In the genomic region with DNA sequence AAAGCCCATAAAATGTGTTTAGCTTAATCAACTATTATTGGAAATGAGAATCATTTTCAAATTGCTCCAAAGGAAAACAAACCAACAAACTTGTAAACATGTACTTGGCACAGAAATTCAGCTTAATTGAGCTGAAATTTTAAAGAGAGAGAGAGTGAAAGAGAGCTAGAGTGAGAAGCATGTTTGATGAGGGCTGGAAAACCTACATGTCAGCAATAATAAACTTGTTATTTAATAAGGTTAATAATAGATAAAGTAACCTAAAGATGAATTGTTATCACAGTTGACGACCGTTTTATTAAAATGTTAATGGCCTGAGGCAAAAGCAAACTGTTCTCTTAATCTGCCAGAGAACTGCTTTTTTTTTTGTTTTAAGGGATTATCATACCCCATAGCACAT, we compare ENCODE assay signal across 27 cellular contexts.
"Had no signal": no experiment of that assay in that cellular context is flagged by ENCODE, and none has a peak within 500 bp of the region (broad histone marks: within the 10 kb centered on the region; RNA-seq: fewer than 3 reads in every experiment).

No MANE protein-coding gene starts in this region.

- H3K4me1 ChIP-seq: neural progenitor cell, parathyroid adenoma, psoas muscle, spleen, suprapubic skin, testis, tibial artery, transverse colon, upper lobe of right lung, uterus had no signal

- H3K4me2 ChIP-seq: neural progenitor cell, smooth muscle cell had no signal

- H3K4me3 ChIP-seq: neural progenitor cell, ovary, psoas muscle, skin epidermis, smooth muscle cell, spleen, suprapubic skin, testis, tibial artery, transverse colon, upper lobe of right lung, uterus had no signal

- H2AFZ ChIP-seq: neural progenitor cell, parathyroid adenoma had no signal

- H3K27ac ChIP-seq: neural progenitor cell, ovary, parathyroid adenoma, psoas muscle, skin epidermis, spleen, suprapubic skin, tibial artery, transverse colon, upper lobe of right lung, uterus had no signal

- H3K9me3 ChIP-seq: ovary, psoas muscle, suprapubic skin, testis, tibial artery, transverse colon, upper lobe of right lung, uterus had no signal

- H3K36me3 ChIP-seq: neural progenitor cell, ovary, spleen, suprapubic skin, tibial artery, transverse colon, upper lobe of right lung, uterus had no signal

- H3K27me3 ChIP-seq: neural progenitor cell, ovary, spleen, suprapubic skin, testis, tibial artery, transverse colon, upper lobe of right lung, uterus had no signal

- H3K79me2 ChIP-seq: parathyroid adenoma had no signal

- ATAC-seq: natural killer cell; psoas muscle; right cardiac atrium; sciatic nerve; stimulated activated memory B cell treated with anti-CD40 and anti-IgM and Interleukin-4, amounts not matched to agents 10 μg/mL and 1 μg/mL and 100 μg/mL, for 72 hours; stimulated activated naive CD8-positive, alpha-beta T cell treated with anti-CD3 and anti-CD28 coated beads, Interleukin-15, amount 100 ng/mL, for 72 hours; stimulated activated naive CD8-positive, alpha-beta T cell treated with anti-CD3 and anti-CD28 coated beads, Interleukin-15, Interleukin-2, amounts not matched to agents 100 U/mL and 50 U/mL, for 24 hours; upper lobe of right lung had no signal

- DNase-seq: natural killer cell; occipital lobe; ovary; posterior cingulate gyrus; psoas muscle; right cardiac atrium; spleen; stimulated activated CD4-positive, alpha-beta T cell treated with anti-CD3 and anti-CD28 coated beads, Interleukin-12 subunit alpha, Interleukin-12 subunit beta, amount 100 ng/mL, for 4 hours; stimulated activated CD4-positive, alpha-beta T cell treated with anti-CD3 and anti-CD28 coated beads, Interleukin-1b, Interleukin-23, amount 100 ng/mL, for 48 hours; stimulated activated CD4-positive, alpha-beta T cell treated with anti-CD3 and anti-CD28 coated beads, Interleukin-4, amount 100 ng/mL, for 1 hour; stimulated activated CD4-positive, alpha-beta T cell treated with anti-CD3 and anti-CD28 coated beads, Interleukin-4, amount 100 ng/mL, for 4 hours; stimulated activated CD8-positive, alpha-beta memory T cell treated with anti-CD3 and anti-CD28 coated beads, Interleukin-4, amount 100 ng/mL, for 48 hours; stimulated activated naive CD4-positive, alpha-beta T cell; stimulated activated naive CD8-positive, alpha-beta T cell treated with anti-CD3 and anti-CD28 coated beads, Interleukin-15, amount 100 ng/mL, for 72 hours; stimulated activated naive CD8-positive, alpha-beta T cell treated with anti-CD3 and anti-CD28 coated beads, Interleukin-15, Interleukin-2, amounts not matched to agents 100 U/mL and 50 U/mL, for 24 hours; testis; tibial artery; transverse colon; upper lobe of right lung; uterus had no signal

- H3K9ac ChIP-seq: neural progenitor cell, parathyroid adenoma had no signal
